In genomic region chr7:114426824-114427223, GRCh38 we compare ENCODE assay signal across 10 cellular contexts. TPM values are rescaled to one million over a fixed set of nuclear protein-coding genes. Genes with fewer than 3 reads are reported as not detected.
DNase-seq lines count a peak whose midpoint lies in the region; ATAC-seq and TF ChIP-seq lines count a peak whose summit lies in the region.
"Had no signal": no experiment of that assay in that cellular context is flagged by ENCODE, and none has a peak within 500 bp of the region (broad histone marks: within the 10 kb centered on the region; RNA-seq: fewer than 3 reads in every experiment).

No MANE protein-coding gene starts in this region.

- peak; percentile 51; the same call in 2 of the 3 replicates for ATAC-seq in GM23338
- no peak for ATAC-seq in GM21447 (IDR thresholded peaks at IDR 0.05; ENCODE audit: unreplicated experiment)
- ATAC-seq in GM19395 (IDR thresholded peaks at IDR 0.05; ENCODE audit: unreplicated experiment): no peak
- ATAC-seq in GM18870 (IDR thresholded peaks at IDR 0.05; ENCODE audit: unreplicated experiment): no peak
- ATAC-seq in HG03571 (IDR thresholded peaks at IDR 0.05; ENCODE audit: unreplicated experiment): no peak

- no peaks in the 10 kb centered on the region; the same call in 2 of the 3 replicates for H3K4me1 Mint-ChIP-seq in GM23338
- H3K4me1 Mint-ChIP-seq in osteocyte (ENCODE audit: unreplicated experiment): peaks cover 2% of the 10 kb centered on the region
- H3K4me1 Mint-ChIP-seq: naive B cell had no signal

- no peaks in the 10 kb centered on the region for H3K79me2 ChIP-seq in GM23338 (replicated peaks; ENCODE audit: insufficient read depth)

- H3K36me3 ChIP-seq in GM23338 (ENCODE audit: insufficient read depth): no peaks in the 10 kb centered on the region

- H3K36me3 Mint-ChIP-seq in GM23338 (ENCODE audit: low read depth): no peaks in the 10 kb centered on the region
- no peaks in the 10 kb centered on the region for H3K36me3 Mint-ChIP-seq in osteocyte (ENCODE audit: unreplicated experiment)
- H3K36me3 Mint-ChIP-seq: naive B cell had no signal

- no peaks in the 10 kb centered on the region for H3F3A ChIP-seq in GM23338 (replicated peaks; ENCODE audit: low read depth)

- no peaks in the 10 kb centered on the region for H3K27me3 ChIP-seq in GM23338 (ENCODE audit: insufficient read depth)

- DNase-seq in GM23338 (ENCODE audit: low spot score): peak; percentile 56
- peak; percentile 12 for DNase-seq in NCI-H345 (lab: John Stamatoyannopoulos, UW)
- peak; percentile 4 to 66 for DNase-seq in cardiac fibroblast (ENCODE audit: low read depth in 2 of 2)
- DNase-seq in osteocyte (ENCODE audit: extremely low spot score, unreplicated experiment): no peak
- DNase-seq: activated CD4-positive, CD25-positive, alpha-beta regulatory T cell treated with anti-CD3 and anti-CD28 coated beads, Interleukin-2, amount 50 U/mL, for 72 hours; naive B cell had no signal

- no peak overlapping the region for H3K4me3 ChIP-seq in GM23338
- no peak overlapping the region for H3K4me3 ChIP-seq in cardiac fibroblast (replicated peaks in 1 of 2; ENCODE audit: low read depth in 2 of 2, low read length in 2 of 2)

- H3K9me2 ChIP-seq in GM23338 (ENCODE audit: insufficient read depth): no peaks in the 10 kb centered on the region

- H3K27ac ChIP-seq in GM23338 (ENCODE audit: low read depth): no peak overlapping the region

- no peaks in the 10 kb centered on the region for H3K4me1 ChIP-seq in GM23338 (ENCODE audit: insufficient read depth)

- no peaks in the 10 kb centered on the region for H3K27me3 Mint-ChIP-seq in GM23338 (ENCODE audit: insufficient read depth, low read depth, poor library complexity)
- H3K27me3 Mint-ChIP-seq in osteocyte (ENCODE audit: unreplicated experiment): no peaks in the 10 kb centered on the region
- H3K27me3 Mint-ChIP-seq: naive B cell had no signal

- H4K20me1 ChIP-seq in GM23338 (replicated peaks; ENCODE audit: insufficient read depth): no peaks in the 10 kb centered on the region

- no peak overlapping the region for H3K4me2 ChIP-seq in GM23338

- no peaks in the 10 kb centered on the region for H3K9me3 Mint-ChIP-seq in GM23338
- H3K9me3 Mint-ChIP-seq in osteocyte (ENCODE audit: unreplicated experiment): no peaks in the 10 kb centered on the region
- H3K9me3 Mint-ChIP-seq: naive B cell had no signal

- H3K27ac Mint-ChIP-seq in GM23338 (no peak overlapping the region), osteocyte (ENCODE audit: unreplicated experiment) (no peak overlapping the region)
- H3K27ac Mint-ChIP-seq: naive B cell had no signal

- H2AFZ ChIP-seq in GM23338: no peak overlapping the region

- TF ChIP-seq CTCF in GM23338 (conservative IDR thresholded peaks at IDR 0.05; ENCODE audit: low read depth in 2 of 2): peak; percentile 54 to 57
- TF ChIP-seq CTCF in cardiac fibroblast (IDR thresholded peaks at IDR 0.05; ENCODE audit: low read depth, low read length): no peak
- TF ChIP-seq CTCF in osteocyte (IDR thresholded peaks at IDR 0.05): peak; percentile 71

- no peak overlapping the region for H3K4me3 Mint-ChIP-seq in GM23338
- no peak overlapping the region for H3K4me3 Mint-ChIP-seq in osteocyte (ENCODE audit: unreplicated experiment)
- H3K4me3 Mint-ChIP-seq: naive B cell had no signal

TF ChIP-seq in GM23338, 12 proteins besides CTCF, POLR2A, EP300 and RAD21 (continues in another document):
- TF ChIP-seq EZH2 (IDR thresholded peaks at IDR 0.05; ENCODE audit: low read depth, unreplicated experiment): no peak
- no peak for TF ChIP-seq POLR2AphosphoS5 (IDR thresholded peaks at IDR 0.05; ENCODE audit: low read depth)
- no peak for TF ChIP-seq JUNB (IDR thresholded peaks at IDR 0.05; ENCODE audit: unreplicated experiment)
- no peak for TF ChIP-seq ZNF331 (CRISPR knock-in tag; IDR thresholded peaks at IDR 0.05; ENCODE audit: low read depth)
- TF ChIP-seq ZNF114 (CRISPR knock-in tag; IDR thresholded peaks at IDR 0.05): no peak
- no peak for TF ChIP-seq EZH2phosphoT487 (IDR thresholded peaks at IDR 0.05; ENCODE audit: unreplicated experiment)
- no peak for TF ChIP-seq NANOG (IDR thresholded peaks at IDR 0.05; ENCODE audit: borderline replicate concordance)
- TF ChIP-seq, protein P1, sequence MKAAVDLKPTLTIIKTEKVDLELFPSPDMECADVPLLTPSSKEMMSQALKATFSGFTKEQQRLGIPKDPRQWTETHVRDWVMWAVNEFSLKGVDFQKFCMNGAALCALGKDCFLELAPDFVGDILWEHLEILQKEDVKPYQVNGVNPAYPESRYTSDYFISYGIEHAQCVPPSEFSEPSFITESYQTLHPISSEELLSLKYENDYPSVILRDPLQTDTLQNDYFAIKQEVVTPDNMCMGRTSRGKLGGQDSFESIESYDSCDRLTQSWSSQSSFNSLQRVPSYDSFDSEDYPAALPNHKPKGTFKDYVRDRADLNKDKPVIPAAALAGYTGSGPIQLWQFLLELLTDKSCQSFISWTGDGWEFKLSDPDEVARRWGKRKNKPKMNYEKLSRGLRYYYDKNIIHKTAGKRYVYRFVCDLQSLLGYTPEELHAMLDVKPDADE (IDR thresholded peaks at IDR 0.05): no peak
- no peak for TF ChIP-seq STAT1 (IDR thresholded peaks at IDR 0.05; ENCODE audit: unreplicated experiment)
- no peak for TF ChIP-seq CREB1 (CRISPR knock-in tag; IDR thresholded peaks at IDR 0.05; ENCODE audit: low read depth)
- TF ChIP-seq, protein P2, sequence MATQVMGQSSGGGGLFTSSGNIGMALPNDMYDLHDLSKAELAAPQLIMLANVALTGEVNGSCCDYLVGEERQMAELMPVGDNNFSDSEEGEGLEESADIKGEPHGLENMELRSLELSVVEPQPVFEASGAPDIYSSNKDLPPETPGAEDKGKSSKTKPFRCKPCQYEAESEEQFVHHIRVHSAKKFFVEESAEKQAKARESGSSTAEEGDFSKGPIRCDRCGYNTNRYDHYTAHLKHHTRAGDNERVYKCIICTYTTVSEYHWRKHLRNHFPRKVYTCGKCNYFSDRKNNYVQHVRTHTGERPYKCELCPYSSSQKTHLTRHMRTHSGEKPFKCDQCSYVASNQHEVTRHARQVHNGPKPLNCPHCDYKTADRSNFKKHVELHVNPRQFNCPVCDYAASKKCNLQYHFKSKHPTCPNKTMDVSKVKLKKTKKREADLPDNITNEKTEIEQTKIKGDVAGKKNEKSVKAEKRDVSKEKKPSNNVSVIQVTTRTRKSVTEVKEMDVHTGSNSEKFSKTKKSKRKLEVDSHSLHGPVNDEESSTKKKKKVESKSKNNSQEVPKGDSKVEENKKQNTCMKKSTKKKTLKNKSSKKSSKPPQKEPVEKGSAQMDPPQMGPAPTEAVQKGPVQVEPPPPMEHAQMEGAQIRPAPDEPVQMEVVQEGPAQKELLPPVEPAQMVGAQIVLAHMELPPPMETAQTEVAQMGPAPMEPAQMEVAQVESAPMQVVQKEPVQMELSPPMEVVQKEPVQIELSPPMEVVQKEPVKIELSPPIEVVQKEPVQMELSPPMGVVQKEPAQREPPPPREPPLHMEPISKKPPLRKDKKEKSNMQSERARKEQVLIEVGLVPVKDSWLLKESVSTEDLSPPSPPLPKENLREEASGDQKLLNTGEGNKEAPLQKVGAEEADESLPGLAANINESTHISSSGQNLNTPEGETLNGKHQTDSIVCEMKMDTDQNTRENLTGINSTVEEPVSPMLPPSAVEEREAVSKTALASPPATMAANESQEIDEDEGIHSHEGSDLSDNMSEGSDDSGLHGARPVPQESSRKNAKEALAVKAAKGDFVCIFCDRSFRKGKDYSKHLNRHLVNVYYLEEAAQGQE (IDR thresholded peaks at IDR 0.05; ENCODE audit: unreplicated experiment): no peak

RNA-seq across cellular contexts. Expression of gene FOXP2, which starts 12.2 kb away (rescaled TPM):
- total RNA-seq in GM23338 (2014; rRNA removed; shearing (Covaris generic)): 0.24 TPM in 1 of 2 replicates, not detected in the other
- 0.03 and 0.31 TPM in 2 replicates for polyA plus RNA-seq in GM23338 (2016; fragmentation: Nextera tagmentation; extraction: Ambion mirVana)
- total RNA-seq in osteocyte: 25.0 and 25.7 TPM in 2 replicates

Comparison
In these comparisons a context has a peak if more than half of its experiments do, and no peak if none do; other contexts are left out.
1. RNA of gene FOXP2, which starts 12.2 kb away (total RNA-seq): 25.0 to 25.7 TPM in osteocyte; 0.24 TPM in GM23338; every median in the first group is over 10 times any median in the second.